In genomic region chr14:64727551-64728071, GRCh38 we compare ENCODE assay signal across 17 cellular contexts. TPM values are rescaled to one million over a fixed set of nuclear protein-coding genes. Genes with fewer than 3 reads are reported as not detected.
DNase-seq lines count a peak whose midpoint lies in the region; ATAC-seq, FAIRE-seq and TF ChIP-seq lines count a peak whose summit lies in the region.
"Had no signal": no experiment of that assay in that cellular context is flagged by ENCODE, and none has a peak within 500 bp of the region (broad histone marks: within the 10 kb centered on the region; RNA-seq: fewer than 3 reads in every experiment).

No MANE protein-coding gene starts in this region.

- ATAC-seq in sciatic nerve (no peak), GM21786 (IDR thresholded peaks at IDR 0.05; ENCODE audit: unreplicated experiment) (no peak)
- ATAC-seq: stimulated activated naive CD8-positive, alpha-beta T cell treated with anti-CD3 and anti-CD28 coated beads, Interleukin-15, amount 100 ng/mL, for 72 hours had no signal

- H3K9ac ChIP-seq in mammary epithelial cell (ENCODE audit: insufficient read depth, low read length) (no peak overlapping the region), kidney (ENCODE audit: low read length in 2 of 2) (no peak overlapping the region)
- H3K9ac ChIP-seq: parathyroid adenoma had no signal

- H3K36me3 ChIP-seq in mammary epithelial cell (ENCODE audit: insufficient read depth, low read length) (peaks cover 43% of the 10 kb centered on the region), kidney (ENCODE audit: control insufficient read depth in 1 of 2, insufficient read depth in 2 of 2, low read length in 2 of 2) (peaks cover 32 to 46% of the 10 kb centered on the region in 2 donors)

- TF ChIP-seq CTCF in RWPE1 (conservative IDR thresholded peaks at IDR 0.05; ENCODE audit: low read depth) (no peak), mammary epithelial cell (conservative IDR thresholded peaks at IDR 0.05 in 1 of 2, IDR thresholded peaks at IDR 0.05 in 1 of 2; ENCODE audit: extremely low read depth in 1 of 2, insufficient read depth in 1 of 2, low read depth in 1 of 2, low read length in 2 of 2) (no peak), kidney (IDR thresholded peaks at IDR 0.05; ENCODE audit: borderline replicate concordance, extremely low read depth, insufficient read depth) (no peak)

- peaks cover 98% of the 10 kb centered on the region for H3K79me2 ChIP-seq in mammary epithelial cell (ENCODE audit: insufficient read depth, low read length)

- in situ Hi-C loops in mammary epithelial cell (cut with MboI; ENCODE audit: low sequenced_read_pairs in 2 of 2), result no loop called here

- H3K27me3 ChIP-seq in mammary epithelial cell (ENCODE audit: insufficient read depth, low read length), result no peaks in the 10 kb centered on the region
- H3K27me3 ChIP-seq: cardiac muscle cell, SJSA1 had no signal

- DNase-seq in RWPE1 (ENCODE audit: low spot score) (no peak), mammary epithelial cell (no peak), kidney (peak; percentile 78), sciatic nerve (ENCODE audit: low spot score) (peak; percentile 54), anterior cingulate cortex (lab: John Stamatoyannopoulos, UW) (no peak), RPMI8226 (no peak), NCI-H748 (lab: John Stamatoyannopoulos, UW; ENCODE audit: unreplicated experiment) (no peak)
- DNase-seq: activated CD4-positive, alpha-beta T cell treated with anti-CD3 and anti-CD28 coated beads for 1 hour; effector CD8-positive, alpha-beta T cell; NCI-H1105; NCI-H524 treated with DMSO at 0.1 percent for 48 hours; stimulated activated naive CD8-positive, alpha-beta T cell treated with anti-CD3 and anti-CD28 coated beads, Interleukin-15, amount 100 ng/mL, for 72 hours had no signal

- WGBS in mammary epithelial cell (ENCODE audit: low coverage, missing lambda C conversion rate), result 93% methylated on average over 17 of the region's 22 CpGs

- intact Hi-C loops in mammary epithelial cell (cut with micrococcal nuclease) (loop anchor here (2.0 kb wide), 1 partner anchor 47 kb away; no protein-coding TSS in a partner anchor), kidney (cut with DNase I) (no loop called here), sciatic nerve (cut with DNase I) (no loop called here)

- no peaks in the 10 kb centered on the region for H4K20me1 ChIP-seq in mammary epithelial cell (ENCODE audit: insufficient read depth, low read length)

- dilution Hi-C loops in mammary epithelial cell (cut with HindIII; ENCODE audit: low sequenced_read_pairs), result no loop called here

- no peak overlapping the region for H3K4me2 ChIP-seq in mammary epithelial cell (ENCODE audit: insufficient read depth, low read depth, low read length)

- H3K4me1 ChIP-seq in mammary epithelial cell (ENCODE audit: insufficient read depth, low read length) (peaks cover 50% of the 10 kb centered on the region), kidney (ENCODE audit: control insufficient read depth in 1 of 2, insufficient read depth in 1 of 2, low read depth in 1 of 2, low read length in 2 of 2) (peaks cover 32 to 34% of the 10 kb centered on the region in 2 donors)

- H3K9me3 ChIP-seq in mammary epithelial cell (replicated peaks; ENCODE audit: insufficient read depth, low read length), result no peaks in the 10 kb centered on the region
- no peaks in the 10 kb centered on the region for H3K9me3 ChIP-seq in kidney (ENCODE audit: control insufficient read depth in 1 of 2, low read length in 2 of 2)
- H3K9me3 ChIP-seq: SJSA1 had no signal

- CTCF ChIA-PET in RWPE1 (lab: Yijun Ruan, JAX), result interaction anchor here (0.7 to 1.2 kb wide), 2 partner anchors 48 to 50 kb away, joined by 3 read pairs; no protein-coding TSS in a partner anchor
- CTCF ChIA-PET in mammary epithelial cell (lab: Charles Lee; ENCODE audit: low non-redundant PET), result no interaction called here

- FAIRE-seq in kidney (lab: Jason Lieb, UNC), result no peak
- FAIRE-seq: H54 had no signal

- H3K4me3 ChIP-seq in mammary epithelial cell (replicated peaks in 1 of 3; ENCODE audit: insufficient read depth in 1 of 3, low read depth in 2 of 3, low read length in 3 of 3) (no peak overlapping the region), kidney (ENCODE audit: low read length in 2 of 2) (no peak overlapping the region)
- H3K4me3 ChIP-seq: cardiac muscle cell, SJSA1 had no signal

- H2AFZ ChIP-seq in mammary epithelial cell (ENCODE audit: low read depth, low read length), result no peak overlapping the region
- H2AFZ ChIP-seq: parathyroid adenoma had no signal

- POLR2A ChIA-PET in RWPE1 (lab: Yijun Ruan, JAX; ENCODE audit: low non-redundant PET), result interaction anchor here (0.6 to 1.4 kb wide), 2 partner anchors 19 to 57 kb away, joined by 3 to 4 read pairs; no protein-coding TSS in a partner anchor

- H3K27ac ChIP-seq in RWPE1, result peak overlapping the region; percentile 94
- peak overlapping the region; percentile 89 for H3K27ac ChIP-seq in mammary epithelial cell (ENCODE audit: insufficient read depth, low read depth, low read length)
- no peak overlapping the region for H3K27ac ChIP-seq in kidney (ENCODE audit: low read depth in 2 of 2, low read length in 2 of 2)
- H3K27ac ChIP-seq: cardiac muscle cell, parathyroid adenoma, SJSA1 had no signal

- BruUV-seq in mammary epithelial cell (replicated peaks; lab: Mats Ljungman, UMichigan), result no TSS peak

RNA-seq across cellular contexts. Expression of gene PLEKHG3, which starts 23.4 kb away (rescaled TPM):
- total RNA-seq in mammary epithelial cell (100 to 1,000 TPM in 1 of 2 donors, 10 to 100 TPM in 1; 47.8 to 137 TPM), kidney (127 TPM), sciatic nerve (101 TPM)
- polyA plus RNA-seq in mammary epithelial cell (68.7 TPM), kidney (ENCODE audit: insufficient read depth, low read depth, low replicate concordance) (51.9 TPM)
- 80.7 TPM for polyA minus RNA-seq in mammary epithelial cell

Comparison
In these comparisons a context has a peak if more than half of its experiments do, and no peak if none do; other contexts are left out.
1. DNase-seq: peak in kidney (single experiment) and sciatic nerve (single experiment); none in RWPE1 (single experiment), mammary epithelial cell (single experiment), anterior cingulate cortex (0 of 58), RPMI8226 (single experiment) and NCI-H748 (single experiment).
2. H3K27ac ChIP-seq: peak in RWPE1 (single experiment) and mammary epithelial cell (single experiment); none in kidney (0 of 2).